In genomic region chr7:132377703-132378584, GRCh38 we compare ENCODE assay signal across 20 cellular contexts.
DNase-seq lines count a peak whose midpoint lies in the region; ATAC-seq and TF ChIP-seq lines count a peak whose summit lies in the region.
"Had no signal": no experiment of that assay in that cellular context is flagged by ENCODE, and none has a peak within 500 bp of the region (broad histone marks: within the 10 kb centered on the region; RNA-seq: fewer than 3 reads in every experiment).

No MANE protein-coding gene starts in this region.

- H3K9me3 Mint-ChIP-seq in stimulated activated naive CD8-positive, alpha-beta T cell treated with anti-CD3 and anti-CD28 coated beads, Interleukin-15, amount 100 ng/mL, for 72 hours: no peaks in the 10 kb centered on the region
- H3K9me3 Mint-ChIP-seq: CD8-positive, alpha-beta T cell; GM23338 had no signal

- no peak for DNase-seq in right cardiac atrium
- no peak for DNase-seq in right atrium auricular region (ENCODE audit: low spot score)
- peak; percentile 52 for DNase-seq in kidney tubule cell (ENCODE audit: low spot score)
- peak; percentile 71 for DNase-seq in osteoblast (ENCODE audit: insufficient read length, low spot score, missing footprints)
- no peak for DNase-seq in activated CD8-positive, alpha-beta memory T cell treated with anti-CD3 and anti-CD28 coated beads for 24 hours
- DNase-seq in NCI-H187 (lab: John Stamatoyannopoulos, UW): no peak
- DNase-seq in stimulated activated naive CD8-positive, alpha-beta T cell treated with anti-CD3 and anti-CD28 coated beads, Interleukin-15, amount 100 ng/mL, for 72 hours: no peak
- DNase-seq: CD8-positive, alpha-beta T cell; DMS79 treated with DMSO at 0.1 percent for 48 hours; KBM-7; MV-4-11; NCI-H1417 treated with DMSO at 0.1 percent for 48 hours; NCI-H2029; NCI-H2171; NCI-H446; NCI-H69; NK-92 treated with Interleukin-12 subunit alpha and Interleukin-12 subunit beta, amount 100 ng/mL, for 24 hours had no signal

- H3K27ac Mint-ChIP-seq in stimulated activated naive CD8-positive, alpha-beta T cell treated with anti-CD3 and anti-CD28 coated beads, Interleukin-15, amount 100 ng/mL, for 72 hours: no peak overlapping the region
- H3K27ac Mint-ChIP-seq: CD8-positive, alpha-beta T cell; GM23338 had no signal

- H3K27ac ChIP-seq in right cardiac atrium (ENCODE audit: low read length) (peak overlapping the region; percentile 9), right atrium auricular region (peak overlapping the region in 1 of 2 donors; percentile 21), osteoblast (ENCODE audit: low read depth, low read length) (no peak overlapping the region)
- H3K27ac ChIP-seq: BLaER1 had no signal

- no peaks in the 10 kb centered on the region for H3K4me1 Mint-ChIP-seq in stimulated activated naive CD8-positive, alpha-beta T cell treated with anti-CD3 and anti-CD28 coated beads, Interleukin-15, amount 100 ng/mL, for 72 hours

- intact Hi-C loops in right cardiac atrium (cut with DNase I): no loop called here

- no peak for TF ChIP-seq CTCF in right atrium auricular region (IDR thresholded peaks at IDR 0.05)
- no peak for TF ChIP-seq CTCF in osteoblast (IDR thresholded peaks at IDR 0.05; ENCODE audit: extremely low read depth, low read depth, low read length)

- peaks cover 16% of the 10 kb centered on the region for H3K27me3 Mint-ChIP-seq in stimulated activated naive CD8-positive, alpha-beta T cell treated with anti-CD3 and anti-CD28 coated beads, Interleukin-15, amount 100 ng/mL, for 72 hours

- H3K79me2 ChIP-seq in osteoblast (ENCODE audit: insufficient read depth, low read length): no peaks in the 10 kb centered on the region

- peaks cover 28% of the 10 kb centered on the region for H3K4me1 ChIP-seq in right cardiac atrium (ENCODE audit: control insufficient read depth, insufficient read depth, low read length)
- peaks cover 4 to 70% of the 10 kb centered on the region in 2 donors for H3K4me1 ChIP-seq in right atrium auricular region
- peaks cover 9% of the 10 kb centered on the region for H3K4me1 ChIP-seq in osteoblast (ENCODE audit: insufficient read depth, low read length)
- H3K4me1 ChIP-seq: BLaER1 had no signal

- H3K4me3 ChIP-seq in right cardiac atrium (ENCODE audit: low read length): no peak overlapping the region
- H3K4me3 ChIP-seq in right atrium auricular region: no peak overlapping the region
- no peak overlapping the region for H3K4me3 ChIP-seq in osteoblast (ENCODE audit: insufficient read depth, low read length)
- H3K4me3 ChIP-seq: BLaER1, GM23338 had no signal

- no peak overlapping the region for H2AFZ ChIP-seq in osteoblast (ENCODE audit: low read length)
- H2AFZ ChIP-seq: GM23338 had no signal

- no peaks in the 10 kb centered on the region for H3K27me3 ChIP-seq in right cardiac atrium (ENCODE audit: control insufficient read depth, insufficient read depth)
- H3K27me3 ChIP-seq in right atrium auricular region: no peaks in the 10 kb centered on the region
- H3K27me3 ChIP-seq in osteoblast (ENCODE audit: insufficient read depth, low read length): no peaks in the 10 kb centered on the region
- H3K27me3 ChIP-seq: BLaER1 had no signal

- no peaks in the 10 kb centered on the region for H3K36me3 ChIP-seq in right atrium auricular region
- no peaks in the 10 kb centered on the region for H3K36me3 ChIP-seq in osteoblast (ENCODE audit: insufficient read depth, low read length)
- H3K36me3 ChIP-seq: BLaER1 had no signal

- no peak overlapping the region for H3K4me2 ChIP-seq in osteoblast (ENCODE audit: insufficient read depth, low read length)
- H3K4me2 ChIP-seq: BLaER1, GM23338 had no signal

- no peaks in the 10 kb centered on the region for H4K20me1 ChIP-seq in osteoblast (ENCODE audit: insufficient read depth, low read length)
- H4K20me1 ChIP-seq: BLaER1 had no signal

- no peak for ATAC-seq in right cardiac atrium
- no peak for ATAC-seq in GM18873 (IDR thresholded peaks at IDR 0.05; ENCODE audit: low FRiP score, unreplicated experiment)
- ATAC-seq in stimulated activated naive CD8-positive, alpha-beta T cell treated with anti-CD3 and anti-CD28 coated beads, Interleukin-15, amount 100 ng/mL, for 72 hours: no peak
- ATAC-seq: CD8-positive, alpha-beta T cell; GM23338 had no signal

- 78% methylated on average over 8 of the region's 8 CpGs for WGBS in right cardiac atrium

- H3K9me3 ChIP-seq in right cardiac atrium (ENCODE audit: control insufficient read depth, low read length): no peaks in the 10 kb centered on the region
- no peaks in the 10 kb centered on the region for H3K9me3 ChIP-seq in right atrium auricular region
- H3K9me3 ChIP-seq in osteoblast (ENCODE audit: low read depth, low read length): no peaks in the 10 kb centered on the region
- H3K9me3 ChIP-seq: BLaER1 had no signal

- no peak overlapping the region for H3K4me3 Mint-ChIP-seq in stimulated activated naive CD8-positive, alpha-beta T cell treated with anti-CD3 and anti-CD28 coated beads, Interleukin-15, amount 100 ng/mL, for 72 hours
- H3K4me3 Mint-ChIP-seq: CD8-positive, alpha-beta T cell; GM23338 had no signal

Comparison
In these comparisons a context has a peak if more than half of its experiments do, and no peak if none do; other contexts are left out.
1. DNase-seq: peak in kidney tubule cell (single experiment) and osteoblast (single experiment); none in right cardiac atrium (0 of 3), right atrium auricular region (single experiment), activated CD8-positive, alpha-beta memory T cell treated with anti-CD3 and anti-CD28 coated beads for 24 hours (single experiment), NCI-H187 (0 of 2) and stimulated activated naive CD8-positive, alpha-beta T cell treated with anti-CD3 and anti-CD28 coated beads, Interleukin-15, amount 100 ng/mL, for 72 hours (0 of 2).